Comparison of ENCODE assay signal across 37 cellular contexts in genomic region chr9:30504502-30504905, GRCh38.
"Had no signal": no experiment of that assay in that cellular context is flagged by ENCODE, and none has a peak within 500 bp of the region (broad histone marks: within the 10 kb centered on the region; RNA-seq: fewer than 3 reads in every experiment).

No MANE protein-coding gene starts in this region.

- H3K4me1 Mint-ChIP-seq: activated CD4-positive, alpha-beta T cell treated with anti-CD3 and anti-CD28 coated beads, Interleukin-2, amount 10 ng/mL, durations not matched to agents 24 days and 14 days; activated naive CD4-positive, alpha-beta T cell treated with anti-CD3 and anti-CD28 coated beads, Interleukin-2, amount 10 ng/mL, durations not matched to agents 7 days and 5 days; activated naive CD8-positive, alpha-beta T cell treated with anti-CD3 and anti-CD28 coated beads, Interleukin-2, amount 10 ng/mL, durations not matched to agents 7 days and 5 days; immature natural killer cell; stimulated activated effector memory CD8-positive, alpha-beta T cell treated with anti-CD3 and anti-CD28 coated beads, Interleukin-12 subunit alpha, Interleukin-12 subunit beta, amount 100 ng/mL, for 72 hours had no signal

- H3K9me3 Mint-ChIP-seq: activated CD4-positive, alpha-beta memory T cell treated with anti-CD3 and anti-CD28 coated beads for 36 hours; activated CD4-positive, alpha-beta T cell treated with anti-CD3 and anti-CD28 coated beads, Interleukin-2, amount 10 ng/mL, durations not matched to agents 24 days and 14 days; activated naive CD4-positive, alpha-beta T cell treated with anti-CD3 and anti-CD28 coated beads, Interleukin-2, amount 10 ng/mL, durations not matched to agents 7 days and 5 days; activated naive CD8-positive, alpha-beta T cell treated with anti-CD3 and anti-CD28 coated beads, Interleukin-2, amount 10 ng/mL, durations not matched to agents 7 days and 5 days; stimulated activated effector memory CD8-positive, alpha-beta T cell treated with anti-CD3 and anti-CD28 coated beads, Interleukin-12 subunit alpha, Interleukin-12 subunit beta, amount 100 ng/mL, for 72 hours; stimulated activated naive CD8-positive, alpha-beta T cell treated with anti-CD3 and anti-CD28 coated beads, Interleukin-15, Interleukin-2, amounts not matched to agents 100 ng/mL and 50 ng/mL, for 24 hours; type B pancreatic cell had no signal

- FAIRE-seq: TTC549 had no signal

- H3K27me3 ChIP-seq: ascending aorta, breast epithelium, esophagus muscularis mucosa, foreskin keratinocyte, heart left ventricle, left lung, neutrophil, ovary, sigmoid colon, vagina had no signal

- H3K27me3 Mint-ChIP-seq: activated CD4-positive, alpha-beta memory T cell treated with anti-CD3 and anti-CD28 coated beads for 36 hours; activated CD4-positive, alpha-beta T cell treated with anti-CD3 and anti-CD28 coated beads, Interleukin-2, amount 10 ng/mL, durations not matched to agents 24 days and 14 days; activated naive CD4-positive, alpha-beta T cell treated with anti-CD3 and anti-CD28 coated beads, Interleukin-2, amount 10 ng/mL, durations not matched to agents 7 days and 5 days; activated naive CD8-positive, alpha-beta T cell treated with anti-CD3 and anti-CD28 coated beads, Interleukin-2, amount 10 ng/mL, durations not matched to agents 7 days and 5 days; natural killer cell treated with Interleukin-12 subunit alpha and Interleukin-12 subunit beta and Interleukin-15 and Interleukin-18, amount 100 ng/mL, for 72 hours; stimulated activated naive CD8-positive, alpha-beta T cell treated with anti-CD3 and anti-CD28 coated beads, Interleukin-15, Interleukin-2, amounts not matched to agents 100 ng/mL and 50 ng/mL, for 24 hours; type B pancreatic cell had no signal

- H3K4me1 ChIP-seq: ascending aorta, breast epithelium, esophagus muscularis mucosa, foreskin keratinocyte, heart left ventricle, left lung, prostate gland, sigmoid colon, vagina had no signal

- H3K4me3 Mint-ChIP-seq: activated CD4-positive, alpha-beta memory T cell treated with anti-CD3 and anti-CD28 coated beads for 36 hours; activated CD4-positive, alpha-beta T cell treated with anti-CD3 and anti-CD28 coated beads, Interleukin-2, amount 10 ng/mL, durations not matched to agents 24 days and 14 days; activated naive CD4-positive, alpha-beta T cell treated with anti-CD3 and anti-CD28 coated beads, Interleukin-2, amount 10 ng/mL, durations not matched to agents 7 days and 5 days; activated naive CD8-positive, alpha-beta T cell treated with anti-CD3 and anti-CD28 coated beads, Interleukin-2, amount 10 ng/mL, durations not matched to agents 7 days and 5 days; immature natural killer cell; natural killer cell treated with Interleukin-12 subunit alpha and Interleukin-12 subunit beta and Interleukin-15 and Interleukin-18, amount 100 ng/mL, for 72 hours; stimulated activated effector memory CD8-positive, alpha-beta T cell treated with anti-CD3 and anti-CD28 coated beads, Interleukin-12 subunit alpha, Interleukin-12 subunit beta, amount 100 ng/mL, for 72 hours; stimulated activated naive CD8-positive, alpha-beta T cell treated with anti-CD3 and anti-CD28 coated beads, Interleukin-15, Interleukin-2, amounts not matched to agents 100 ng/mL and 50 ng/mL, for 24 hours; T-helper 1 cell treated with Interleukin-12 subunit alpha and Interleukin-12 subunit beta and Interleukin-4 antibody, amounts not matched to agents 30 μg/mL and 1 μg/mL, for 36 hours; type B pancreatic cell had no signal

- H3K36me3 Mint-ChIP-seq: activated CD4-positive, alpha-beta memory T cell treated with anti-CD3 and anti-CD28 coated beads for 36 hours; activated naive CD4-positive, alpha-beta T cell treated with anti-CD3 and anti-CD28 coated beads, Interleukin-2, amount 10 ng/mL, durations not matched to agents 7 days and 5 days; activated naive CD8-positive, alpha-beta T cell treated with anti-CD3 and anti-CD28 coated beads, Interleukin-2, amount 10 ng/mL, durations not matched to agents 7 days and 5 days; immature natural killer cell; natural killer cell treated with Interleukin-12 subunit alpha and Interleukin-12 subunit beta and Interleukin-15 and Interleukin-18, amount 100 ng/mL, for 72 hours; stimulated activated effector memory CD8-positive, alpha-beta T cell treated with anti-CD3 and anti-CD28 coated beads, Interleukin-12 subunit alpha, Interleukin-12 subunit beta, amount 100 ng/mL, for 72 hours; type B pancreatic cell had no signal

- H3K9me3 ChIP-seq: ascending aorta, breast epithelium, esophagus muscularis mucosa, left lung, neutrophil, ovary, prostate gland, sigmoid colon, thoracic aorta, vagina had no signal

- H3K4me3 ChIP-seq: ascending aorta, breast epithelium, esophagus muscularis mucosa, heart left ventricle, left lung, lung, ovary, prostate gland, sigmoid colon, thoracic aorta, vagina had no signal

- ATAC-seq: foreskin keratinocyte; heart left ventricle; left lung; natural killer cell treated with Interleukin-12 subunit alpha and Interleukin-12 subunit beta and Interleukin-15 and Interleukin-18, amount 100 ng/mL, for 72 hours; stimulated activated effector memory CD8-positive, alpha-beta T cell treated with anti-CD3 and anti-CD28 coated beads, Interleukin-12 subunit alpha, Interleukin-12 subunit beta, amount 100 ng/mL, for 72 hours had no signal

- H3K27ac Mint-ChIP-seq: activated CD4-positive, alpha-beta memory T cell treated with anti-CD3 and anti-CD28 coated beads for 36 hours; activated CD4-positive, alpha-beta T cell treated with anti-CD3 and anti-CD28 coated beads, Interleukin-2, amount 10 ng/mL, durations not matched to agents 24 days and 14 days; activated naive CD4-positive, alpha-beta T cell treated with anti-CD3 and anti-CD28 coated beads, Interleukin-2, amount 10 ng/mL, durations not matched to agents 7 days and 5 days; activated naive CD8-positive, alpha-beta T cell treated with anti-CD3 and anti-CD28 coated beads, Interleukin-2, amount 10 ng/mL, durations not matched to agents 7 days and 5 days; immature natural killer cell; natural killer cell treated with Interleukin-12 subunit alpha and Interleukin-12 subunit beta and Interleukin-15 and Interleukin-18, amount 100 ng/mL, for 72 hours; stimulated activated effector memory CD8-positive, alpha-beta T cell treated with anti-CD3 and anti-CD28 coated beads, Interleukin-12 subunit alpha, Interleukin-12 subunit beta, amount 100 ng/mL, for 72 hours; stimulated activated naive CD8-positive, alpha-beta T cell treated with anti-CD3 and anti-CD28 coated beads, Interleukin-15, Interleukin-2, amounts not matched to agents 100 ng/mL and 50 ng/mL, for 24 hours; T-helper 1 cell treated with Interleukin-12 subunit alpha and Interleukin-12 subunit beta and Interleukin-4 antibody, amounts not matched to agents 30 μg/mL and 1 μg/mL, for 36 hours; type B pancreatic cell had no signal

- H3K36me3 ChIP-seq: ascending aorta, esophagus muscularis mucosa, heart left ventricle, left lung, neutrophil, ovary, prostate gland, sigmoid colon, thoracic aorta, vagina, WERI-Rb-1 had no signal

- H3K27ac ChIP-seq: ascending aorta, breast epithelium, esophagus muscularis mucosa, foreskin keratinocyte, heart left ventricle, left lung, neutrophil, ovary, prostate gland, sigmoid colon, thoracic aorta, vagina, WERI-Rb-1 had no signal

- DNase-seq: activated CD4-positive, alpha-beta memory T cell treated with anti-CD3 and anti-CD28 coated beads for 36 hours; activated CD4-positive, alpha-beta T cell treated with anti-CD3 and anti-CD28 coated beads, Interleukin-2, amount 10 ng/mL, durations not matched to agents 24 days and 14 days; activated CD4-positive, CD25-positive, alpha-beta regulatory T cell treated with anti-CD3 and anti-CD28 coated beads, Interleukin-2, amount 50 U/mL, for 72 hours; activated CD8-positive, alpha-beta memory T cell treated with anti-CD3 and anti-CD28 coated beads, Interleukin-2, amount 50 U/mL, for 4 hours; activated gamma-delta T cell; activated naive CD4-positive, alpha-beta T cell treated with anti-CD3 and anti-CD28 coated beads, Interleukin-2, amount 10 ng/mL, durations not matched to agents 7 days and 5 days; activated naive CD8-positive, alpha-beta T cell treated with anti-CD3 and anti-CD28 coated beads, Interleukin-2, amount 10 ng/mL, durations not matched to agents 7 days and 5 days; activated T-cell treated with anti-CD3 and anti-CD28 coated beads, Interleukin-2, amount 50 U/mL, for 1 hour; cortex of kidney; heart left ventricle; hypothalamus; immature natural killer cell; left lung; mesendoderm; ovary; retina; sigmoid colon; small intestine; stimulated activated CD4-positive, alpha-beta T cell treated with anti-CD3 and anti-CD28 coated beads, Interleukin-4, amount 100 ng/mL, for 24 hours; SW 1271; T-helper 9 cell; WERI-Rb-1 had no signal
